ENCODE assay signal across 8 cellular contexts in the genomic region with DNA sequence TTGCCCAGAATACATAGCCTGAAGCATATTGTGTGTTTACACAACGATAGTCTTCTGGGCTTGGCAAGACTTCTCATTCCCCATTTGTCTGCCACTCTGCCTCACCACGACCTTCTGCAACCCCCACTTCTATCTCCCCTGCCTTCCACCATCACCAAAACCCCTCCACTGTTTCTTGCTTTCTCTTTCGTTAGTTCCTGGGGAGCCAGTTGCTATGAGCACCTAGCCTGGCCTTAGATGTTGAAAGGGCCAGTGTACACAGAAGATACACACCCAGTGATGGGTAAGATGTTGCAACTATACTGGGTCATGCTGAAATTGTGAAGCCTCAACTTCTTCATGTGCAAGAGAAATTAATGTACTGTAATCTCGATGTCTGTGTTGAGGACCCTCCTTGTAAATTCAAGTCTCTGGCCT. TPM values are rescaled to one million over a fixed set of nuclear protein-coding genes. Genes with fewer than 3 reads are reported as not detected.
A peak's percentile ranks its signal among the peaks of the same experiment; 100 is the strongest.
DNase-seq lines count a peak whose midpoint lies in the region; ATAC-seq and TF ChIP-seq lines count a peak whose summit lies in the region.

No MANE protein-coding gene starts in this region.

- no peak for TF ChIP-seq CTCF in OCI-LY7 (conservative IDR thresholded peaks at IDR 0.05; ENCODE audit: low read length)

- peaks cover 22% of the 10 kb centered on the region; the same call in 1 of the 2 replicates for H4K20me1 ChIP-seq in OCI-LY7 (ENCODE audit: insufficient read depth, low read length)

- no peak for ATAC-seq in effector memory CD8-positive, alpha-beta T cell (replicated peaks)
- no peak for ATAC-seq in HG03139 (IDR thresholded peaks at IDR 0.05; ENCODE audit: unreplicated experiment)

- intact Hi-C loops in OCI-LY7 (cut with micrococcal nuclease; ENCODE audit: unreplicated experiment): no loop called here

- H3K9me3 ChIP-seq in OCI-LY7 (ENCODE audit: low read length) (no peaks in the 10 kb centered on the region), skeletal muscle tissue (ENCODE audit: control insufficient read depth in 3 of 3, low read length in 3 of 3) (no peaks in the 10 kb centered on the region)

- H3K27ac ChIP-seq in OCI-LY7 (ENCODE audit: low read depth, low read length, poor library complexity, severe bottlenecking) (no peak overlapping the region), skeletal muscle tissue (ENCODE audit: low read depth, low read length) (no peak overlapping the region)

- H3K4me3 ChIP-seq in OCI-LY7 (ENCODE audit: low read depth, low read length, poor library complexity, severe bottlenecking): peak overlapping the region; percentile 86
- H3K4me3 ChIP-seq in skeletal muscle tissue (ENCODE audit: low read length in 3 of 3): peak overlapping the region in 2 of 3 donors; percentile 93

- peak overlapping the region; percentile 99 for H3K4me3 Mint-ChIP-seq in effector memory CD8-positive, alpha-beta T cell

- peaks cover 32% of the 10 kb centered on the region for H3K79me2 ChIP-seq in OCI-LY7 (ENCODE audit: insufficient read depth, low read depth, low read length)

- H3K4me1 ChIP-seq in OCI-LY7 (ENCODE audit: insufficient read depth, low read length, poor library complexity, severe bottlenecking) (peaks cover 35% of the 10 kb centered on the region), skeletal muscle tissue (ENCODE audit: control insufficient read depth in 3 of 3, insufficient read depth in 3 of 3, low read length in 3 of 3) (peaks cover 4 to 15% (median 7%) of the 10 kb centered on the region in 3 donors)

- CTCF ChIA-PET in OCI-LY7 (lab: Charles Lee; ENCODE audit: unreplicated experiment): no interaction called here

- no peaks in the 10 kb centered on the region for H3K27me3 ChIP-seq in skeletal muscle tissue (ENCODE audit: control insufficient read depth in 3 of 3, insufficient read depth in 3 of 3, low read length in 3 of 3)

- H3K9me3 Mint-ChIP-seq in effector memory CD8-positive, alpha-beta T cell: no peaks in the 10 kb centered on the region

- peaks cover 40 to 44% of the 10 kb centered on the region in 2 donors for H3K4me1 Mint-ChIP-seq in effector memory CD8-positive, alpha-beta T cell (ENCODE audit: low read depth in 2 of 2)

- BruUV-seq in OCI-LY7 (replicated peaks; lab: Mats Ljungman, UMichigan): no TSS peak

- H3K27ac Mint-ChIP-seq in effector memory CD8-positive, alpha-beta T cell: peak overlapping the region in 1 of 2 donors; percentile 82

- H3K36me3 ChIP-seq in OCI-LY7 (ENCODE audit: insufficient read depth, low read length) (no peaks in the 10 kb centered on the region), skeletal muscle tissue (ENCODE audit: control insufficient read depth in 3 of 3, insufficient read depth in 3 of 3, low read length in 3 of 3) (no peaks in the 10 kb centered on the region)

- DNase-seq in NCI-H82 (lab: John Stamatoyannopoulos, UW): peak; percentile 45
- DNase-seq in NCI-H82 treated with DMSO at 0.1 percent for 48 hours (lab: John Stamatoyannopoulos, UW; ENCODE audit: unreplicated experiment): no peak
- no peak for DNase-seq in OCI-LY7 (ENCODE audit: low spot score)
- no peak for DNase-seq in effector memory CD8-positive, alpha-beta T cell
- no peak for DNase-seq in stimulated activated CD4-positive, alpha-beta T cell treated with anti-CD3 and anti-CD28 coated beads, Interleukin-2, amount 100 ng/mL, for 48 hours
- DNase-seq in mucosa of gallbladder (ENCODE audit: low spot score): no peak

- peak overlapping the region; percentile 80; the same call in 1 of the 2 replicates for H2AFZ ChIP-seq in OCI-LY7 (ENCODE audit: low read length)

- POLR2A ChIA-PET in OCI-LY7 (lab: Charles Lee): interaction anchor here (1.1 to 1.9 kb wide), 2 partner anchors 16 to 33 kb away, joined by 3 to 6 read pairs; no protein-coding TSS in a partner anchor

- H3K36me3 Mint-ChIP-seq in effector memory CD8-positive, alpha-beta T cell (ENCODE audit: insufficient read depth): peaks cover 35% of the 10 kb centered on the region

- no peaks in the 10 kb centered on the region for H3K9me2 ChIP-seq in OCI-LY7 (ENCODE audit: insufficient read depth, low read length)

- H3K27me3 Mint-ChIP-seq in effector memory CD8-positive, alpha-beta T cell: no peaks in the 10 kb centered on the region

- peak overlapping the region; percentile 93 for H3K4me2 ChIP-seq in OCI-LY7 (ENCODE audit: low read length)

- H3K9ac ChIP-seq in skeletal muscle tissue (ENCODE audit: low read depth in 1 of 3, low read length in 3 of 3): no peak overlapping the region

RNA-seq across cellular contexts. Expression of a gene that starts 1.0 kb away (rescaled TPM):
- 18.6 and 18.9 TPM in 2 replicates for total RNA-seq in OCI-LY7 (2014; rRNA removed; shearing (Covaris generic))
- total RNA-seq in OCI-LY7 (2022) (32.0 and 34.9 TPM in 2 replicates), skeletal muscle tissue (44.9 TPM), mucosa of gallbladder (74.8 TPM)

RNA-seq across cellular contexts. Expression of a gene that starts 52.8 kb away (rescaled TPM):
- total RNA-seq in OCI-LY7 (2014; rRNA removed; shearing (Covaris generic)): 7.7 and 11.3 TPM in 2 replicates
- 24.9 and 29.8 TPM in 2 replicates for total RNA-seq in OCI-LY7 (2022)
- total RNA-seq in skeletal muscle tissue: 4.7 TPM
- total RNA-seq in mucosa of gallbladder: 18.7 TPM
